In the genomic region with DNA sequence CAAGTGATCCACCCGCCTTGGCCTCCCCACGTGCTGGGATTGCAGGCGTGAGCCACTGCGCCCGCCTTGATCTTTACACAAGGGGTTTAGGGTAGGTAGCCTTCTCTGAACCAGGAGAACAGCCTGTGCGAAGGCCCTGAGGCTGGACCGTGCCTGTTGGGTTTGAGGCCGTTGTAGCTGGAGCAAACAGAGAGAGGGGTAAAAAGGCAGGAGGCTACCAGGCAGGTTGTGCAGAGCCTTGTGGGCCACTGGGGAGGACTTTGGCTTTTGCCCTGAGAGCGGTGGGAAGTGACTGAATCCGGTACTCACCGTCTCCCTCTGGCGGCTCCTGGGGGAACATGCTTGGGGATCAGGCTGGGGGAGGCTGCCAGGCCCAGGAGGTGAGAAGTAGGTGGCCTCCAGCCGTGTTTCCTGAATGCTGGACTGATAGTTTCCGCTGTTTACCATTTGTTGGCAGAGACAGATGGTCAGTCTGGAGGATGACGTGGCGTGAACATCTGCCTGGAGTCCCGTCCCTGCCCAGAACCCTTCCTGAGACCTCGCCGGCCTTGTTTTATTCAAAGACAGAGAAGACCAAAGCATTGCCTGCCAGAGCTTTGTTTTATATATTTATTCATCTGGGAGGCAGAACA, we compare ENCODE assay signal across 8 cellular contexts.
DNase-seq lines count a peak whose midpoint lies in the region; ATAC-seq lines count a peak whose summit lies in the region.

No MANE protein-coding gene starts in this region.

- DNase-seq in NCI-H1436 (lab: John Stamatoyannopoulos, UW) (peak; percentile 29), NCI-H1436 treated with DMSO at 0.1 percent for 48 hours (lab: John Stamatoyannopoulos, UW) (no peak), NCI-H2227 (lab: John Stamatoyannopoulos, UW; ENCODE audit: unreplicated experiment) (peak; percentile 55), cerebellar cortex (ENCODE audit: low spot score) (peak; percentile 89)
- peak; percentile 70 for DNase-seq in stimulated activated CD4-positive, alpha-beta T cell treated with anti-CD3 and anti-CD28 coated beads, Interleukin-4, amount 100 ng/mL, for 1 hour

- peak; percentile 78 to 84 for ATAC-seq in activated CD4-positive, CD25-positive, alpha-beta regulatory T cell treated with anti-CD3 and anti-CD28 coated beads, Interleukin-2, amount 50 U/mL, for 24 hours
- ATAC-seq in HG02759 (IDR thresholded peaks at IDR 0.05; ENCODE audit: unreplicated experiment): no peak

- no peaks in the 10 kb centered on the region for H3K27me3 ChIP-seq in layer of hippocampus (ENCODE audit: control insufficient read depth, insufficient read depth, low read length)

- peak overlapping the region; percentile 30 for H3K27ac ChIP-seq in layer of hippocampus (ENCODE audit: low read depth, low read length)
